1 cellular context compared by ENCODE assay signal in genomic region chr2:42446503-42447271, GRCh38.
TF ChIP-seq lines count a peak whose summit lies in the region.

No MANE protein-coding gene starts in this region.

TF ChIP-seq in GM23338, 12 proteins besides CTCF, POLR2A, EP300 and RAD21 (continued from another document):
- TF ChIP-seq, protein P1, sequence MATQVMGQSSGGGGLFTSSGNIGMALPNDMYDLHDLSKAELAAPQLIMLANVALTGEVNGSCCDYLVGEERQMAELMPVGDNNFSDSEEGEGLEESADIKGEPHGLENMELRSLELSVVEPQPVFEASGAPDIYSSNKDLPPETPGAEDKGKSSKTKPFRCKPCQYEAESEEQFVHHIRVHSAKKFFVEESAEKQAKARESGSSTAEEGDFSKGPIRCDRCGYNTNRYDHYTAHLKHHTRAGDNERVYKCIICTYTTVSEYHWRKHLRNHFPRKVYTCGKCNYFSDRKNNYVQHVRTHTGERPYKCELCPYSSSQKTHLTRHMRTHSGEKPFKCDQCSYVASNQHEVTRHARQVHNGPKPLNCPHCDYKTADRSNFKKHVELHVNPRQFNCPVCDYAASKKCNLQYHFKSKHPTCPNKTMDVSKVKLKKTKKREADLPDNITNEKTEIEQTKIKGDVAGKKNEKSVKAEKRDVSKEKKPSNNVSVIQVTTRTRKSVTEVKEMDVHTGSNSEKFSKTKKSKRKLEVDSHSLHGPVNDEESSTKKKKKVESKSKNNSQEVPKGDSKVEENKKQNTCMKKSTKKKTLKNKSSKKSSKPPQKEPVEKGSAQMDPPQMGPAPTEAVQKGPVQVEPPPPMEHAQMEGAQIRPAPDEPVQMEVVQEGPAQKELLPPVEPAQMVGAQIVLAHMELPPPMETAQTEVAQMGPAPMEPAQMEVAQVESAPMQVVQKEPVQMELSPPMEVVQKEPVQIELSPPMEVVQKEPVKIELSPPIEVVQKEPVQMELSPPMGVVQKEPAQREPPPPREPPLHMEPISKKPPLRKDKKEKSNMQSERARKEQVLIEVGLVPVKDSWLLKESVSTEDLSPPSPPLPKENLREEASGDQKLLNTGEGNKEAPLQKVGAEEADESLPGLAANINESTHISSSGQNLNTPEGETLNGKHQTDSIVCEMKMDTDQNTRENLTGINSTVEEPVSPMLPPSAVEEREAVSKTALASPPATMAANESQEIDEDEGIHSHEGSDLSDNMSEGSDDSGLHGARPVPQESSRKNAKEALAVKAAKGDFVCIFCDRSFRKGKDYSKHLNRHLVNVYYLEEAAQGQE (IDR thresholded peaks at IDR 0.05; ENCODE audit: unreplicated experiment): no peak
- TF ChIP-seq ZNF114 (CRISPR knock-in tag; IDR thresholded peaks at IDR 0.05) (no peak), EZH2phosphoT487 (IDR thresholded peaks at IDR 0.05; ENCODE audit: unreplicated experiment) (no peak), CREB1 (CRISPR knock-in tag; IDR thresholded peaks at IDR 0.05; ENCODE audit: low read depth) (no peak), STAT1 (IDR thresholded peaks at IDR 0.05; ENCODE audit: unreplicated experiment) (no peak), ETS1 (IDR thresholded peaks at IDR 0.05) (no peak), ZNF331 (CRISPR knock-in tag; IDR thresholded peaks at IDR 0.05; ENCODE audit: low read depth) (no peak), POLR2AphosphoS5 (IDR thresholded peaks at IDR 0.05; ENCODE audit: low read depth) (no peak)
